1 cellular context compared by ENCODE assay signal in genomic region chr21:35932232-35932911, GRCh38.
TF ChIP-seq lines count a peak whose summit lies in the region.

No MANE protein-coding gene starts in this region.

TF ChIP-seq in GM12878, 131 proteins besides CTCF, POLR2A, EP300 and RAD21 (continued from another document):
- TF ChIP-seq SPI1 (IDR thresholded peaks at IDR 0.05; ENCODE audit: borderline replicate concordance, insufficient read depth, low read depth, low read length) (peak; percentile 88), YBX1 (IDR thresholded peaks at IDR 0.05) (no peak), EED (IDR thresholded peaks at IDR 0.05; ENCODE audit: low read depth) (peak; percentile 65), KLF5 (IDR thresholded peaks at IDR 0.05; ENCODE audit: partially characterized antibody) (no peak), TCF12 (IDR thresholded peaks at IDR 0.05; ENCODE audit: low read depth, low read length) (0 out of 2 replicates have a peak, but pooled peaks have one; percentile 41), RUNX3 (IDR thresholded peaks at IDR 0.05; ENCODE audit: low read length) (0 out of 2 replicates have a peak, but pooled peaks have one; percentile 7), JUNB (IDR thresholded peaks at IDR 0.05) (0 out of 2 replicates have a peak, but pooled peaks have one; percentile 10), ETV6 (conservative IDR thresholded peaks at IDR 0.05 in 1 of 2, IDR thresholded peaks at IDR 0.05 in 1 of 2; ENCODE audit: borderline replicate concordance in 1 of 2, low read depth in 1 of 2) (peak in 1 of 2 experiments; percentile 84; a peak in 2 of 4 replicates), POLR2AphosphoS5 (IDR thresholded peaks at IDR 0.05; ENCODE audit: low read length) (no peak), MAX (IDR thresholded peaks at IDR 0.05; ENCODE audit: low read depth, low read length) (no peak), BACH1 (IDR thresholded peaks at IDR 0.05; ENCODE audit: borderline replicate concordance) (no peak), NR2F1 (conservative IDR thresholded peaks at IDR 0.05) (no peak), CREM (IDR thresholded peaks at IDR 0.05; ENCODE audit: low read depth) (peak; percentile 50; the same call in 1 of the 2 replicates), NFYA (IDR thresholded peaks at IDR 0.05; ENCODE audit: borderline replicate concordance, low read depth, low read length) (no peak), USF1 (IDR thresholded peaks at IDR 0.05; ENCODE audit: borderline replicate concordance, extremely low read length, insufficient read depth, low read depth, low read length) (no peak)
